Comparison of ENCODE assay signal across 8 cellular contexts in the genomic region with DNA sequence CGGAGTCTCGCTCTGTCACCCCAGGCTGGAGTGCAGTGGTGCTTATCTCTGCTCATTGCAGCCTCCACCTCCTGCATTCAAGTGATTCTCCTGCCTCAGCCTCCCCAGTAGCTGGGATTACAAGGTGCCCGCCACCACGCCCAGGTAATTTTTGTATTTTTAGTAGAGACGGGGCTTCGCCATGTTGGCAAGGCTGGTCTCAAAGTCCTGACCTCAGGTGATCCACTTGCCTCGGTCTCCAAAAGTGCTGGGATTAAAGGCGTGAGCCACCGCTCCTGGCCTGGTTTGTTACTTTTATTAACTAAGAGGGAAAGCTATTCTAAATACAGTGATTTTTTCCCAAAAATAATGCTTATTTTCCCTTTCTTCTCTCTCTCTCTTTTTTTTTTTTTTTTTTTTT. TPM values are rescaled to one million over a fixed set of nuclear protein-coding genes. Genes with fewer than 3 reads are reported as not detected.
DNase-seq lines count a peak whose midpoint lies in the region; FAIRE-seq and TF ChIP-seq lines count a peak whose summit lies in the region.

No MANE protein-coding gene starts in this region.

- H3K23ac ChIP-seq in H1 (ENCODE audit: insufficient read length), result no peak overlapping the region

- no peaks in the 10 kb centered on the region for H3F3A ChIP-seq in OCI-LY1 (ENCODE audit: insufficient read depth, low read length)

- POLR2A ChIA-PET in H1 (lab: Charles Lee; ENCODE audit: partially characterized antibody), result interaction anchor here (0.6 to 0.9 kb wide), 2 partner anchors 16 to 651 kb away, joined by 3 read pairs; no protein-coding TSS in a partner anchor

- no peaks in the 10 kb centered on the region for H3K9me3 ChIP-seq in BLaER1 treated with 17β-estradiol and CSF1 and Interleukin-3, amounts not matched to agents 10 nM and 100 nM (replicated peaks in 1 of 11)
- H3K9me3 ChIP-seq in OCI-LY1 (ENCODE audit: low read length) (no peaks in the 10 kb centered on the region), H1 (ENCODE audit: insufficient read depth in 2 of 2, low read depth in 1 of 2, low read length in 1 of 2) (no peaks in the 10 kb centered on the region), osteoblast (ENCODE audit: low read depth, low read length) (no peaks in the 10 kb centered on the region), HAP-1 (no peaks in the 10 kb centered on the region)

- H3K56ac ChIP-seq in H1 (replicated peaks; ENCODE audit: insufficient read length, low read depth, low read length), result no peak overlapping the region

- 96% methylated on average over 9 of the region's 9 CpGs; no CpG with 5 or more reads in 1 of the 2 experiments for WGBS in H1 (ENCODE audit: extremely low coverage in 1 of 2, insufficient coverage in 1 of 2, insufficient read length in 1 of 2, insufficient replicate concordance in 2 of 2, low coverage in 1 of 2, low lambda C conversion rate in 2 of 2, missing lambda C conversion rate in 1 of 2), 2 experiments

- no peak overlapping the region for H4K5ac ChIP-seq in H1 (ENCODE audit: insufficient read length, low read depth, low read length)

- no peak overlapping the region for H2BK12ac ChIP-seq in H1 (ENCODE audit: low read depth, low read length)

- TF ChIP-seq CTCF in OCI-LY1 (IDR thresholded peaks at IDR 0.05; ENCODE audit: low read length), result no peak
- TF ChIP-seq CTCF in H1 (IDR thresholded peaks at IDR 0.05; ENCODE audit: control extremely low read depth in 1 of 3, insufficient read depth in 1 of 3, low read depth in 1 of 3, low read length in 3 of 3), result no peak
- TF ChIP-seq CTCF in osteoblast (IDR thresholded peaks at IDR 0.05; ENCODE audit: extremely low read depth, low read depth, low read length), result no peak

- H2BK5ac ChIP-seq in H1 (ENCODE audit: low read depth, low read length), result no peak overlapping the region

- no peak overlapping the region for H2AK5ac ChIP-seq in H1 (ENCODE audit: low read depth, low read length)

- H4K8ac ChIP-seq in H1 (ENCODE audit: extremely low read depth, insufficient read depth, low read length), result no peak overlapping the region

- TF ChIP-seq RAD21 in H1 (IDR thresholded peaks at IDR 0.05 in 1 of 2, conservative IDR thresholded peaks at IDR 0.05 in 1 of 2; ENCODE audit: low read depth in 2 of 2, low read length in 2 of 2), result no peak

- H3K27ac ChIP-seq in BLaER1 treated with 17β-estradiol and CSF1 and Interleukin-3, amounts not matched to agents 10 nM and 100 nM, result peak overlapping the region in 10 of 11 experiments; percentile 80 to 92 (median 86); a peak in 14 of 22 replicates
- H3K27ac ChIP-seq in OCI-LY1 (ENCODE audit: low read depth, low read length, poor library complexity, severe bottlenecking) (no peak overlapping the region), H1 (ENCODE audit: low read depth, low read length) (no peak overlapping the region), osteoblast (ENCODE audit: low read depth, low read length) (no peak overlapping the region)

- H3K9ac ChIP-seq in BLaER1 treated with 17β-estradiol and CSF1 and Interleukin-3, amounts not matched to agents 10 nM and 100 nM, result peak overlapping the region; percentile 84 to 96 (median 87); a peak in 21 of 22 replicates
- H3K9ac ChIP-seq in OCI-LY1 (ENCODE audit: low read length), result no peak overlapping the region
- no peak overlapping the region for H3K9ac ChIP-seq in H1 (replicated peaks in 1 of 4; ENCODE audit: extremely low read depth in 1 of 4, low read depth in 3 of 4, low read length in 3 of 4)

- no peaks in the 10 kb centered on the region for H3K9me2 ChIP-seq in OCI-LY1 (ENCODE audit: low read depth, low read length)

- in situ Hi-C loops in HAP-1 (cut with MboI; ENCODE audit: low sequenced_read_pairs) (no loop called here), G401 (cut with HindIII; ENCODE audit: low sequenced_read_pairs) (no loop called here)

- peak overlapping the region; percentile 73 to 96 (median 90) for H3K4me3 ChIP-seq in BLaER1 treated with 17β-estradiol and CSF1 and Interleukin-3, amounts not matched to agents 10 nM and 100 nM
- H3K4me3 ChIP-seq in OCI-LY1 (ENCODE audit: low read depth, low read length, poor library complexity, severe bottlenecking), result peak overlapping the region; percentile 87
- peak overlapping the region in 1 of 4 experiments; percentile 82; a peak in 1 of 8 replicates for H3K4me3 ChIP-seq in H1 (ENCODE audit: extremely low read depth in 1 of 4, insufficient read depth in 2 of 4, low read depth in 3 of 4, low read length in 4 of 4)
- H3K4me3 ChIP-seq in osteoblast (ENCODE audit: insufficient read depth, low read length), result peak overlapping the region; percentile 90
- no peak overlapping the region; the same call in 1 of the 2 replicates for H3K4me3 ChIP-seq in HAP-1

- H3K79me2 ChIP-seq in OCI-LY1 (ENCODE audit: insufficient read depth, low read length) (peaks cover 12% of the 10 kb centered on the region), H1 (ENCODE audit: control insufficient read depth in 1 of 2, insufficient read depth in 2 of 2, low read length in 2 of 2) (peaks cover 0 to 9% of the 10 kb centered on the region in 2 experiments; a peak in 2 of 4 replicates), osteoblast (ENCODE audit: insufficient read depth, low read length) (peaks cover 25% of the 10 kb centered on the region)

- H3K4me1 ChIP-seq in BLaER1 treated with 17β-estradiol and CSF1 and Interleukin-3, amounts not matched to agents 10 nM and 100 nM, result peaks cover 13 to 21% (median 16%) of the 10 kb centered on the region in 10 experiments
- peaks cover 18% of the 10 kb centered on the region for H3K4me1 ChIP-seq in OCI-LY1 (ENCODE audit: insufficient read depth, low read length, severe bottlenecking)
- H3K4me1 ChIP-seq in H1 (replicated peaks in 1 of 4; ENCODE audit: control insufficient read depth in 3 of 4, insufficient read depth in 4 of 4, low read length in 3 of 4), result peaks cover 0 to 1% (median 0%) of the 10 kb centered on the region in 4 experiments; a peak in 1 of 7 replicates
- peaks cover 11% of the 10 kb centered on the region for H3K4me1 ChIP-seq in osteoblast (ENCODE audit: insufficient read depth, low read length)
- peaks cover 15% of the 10 kb centered on the region for H3K4me1 ChIP-seq in HAP-1

- TF ChIP-seq POLR2A in H1 (IDR thresholded peaks at IDR 0.05; ENCODE audit: control extremely low read depth in 1 of 2, low read depth in 2 of 2, low read length in 2 of 2), result no peak

- H2AFZ ChIP-seq in OCI-LY1 (ENCODE audit: low read length) (peak overlapping the region; percentile 93), H1 (ENCODE audit: low read length) (peak overlapping the region; percentile 99), osteoblast (ENCODE audit: low read length) (peak overlapping the region; percentile 99)

- peaks cover 0 to 26% (median 21%) of the 10 kb centered on the region in 11 experiments; a peak in 20 of 22 replicates for H3K36me3 ChIP-seq in BLaER1 treated with 17β-estradiol and CSF1 and Interleukin-3, amounts not matched to agents 10 nM and 100 nM
- peaks cover 28% of the 10 kb centered on the region for H3K36me3 ChIP-seq in OCI-LY1 (ENCODE audit: insufficient read depth, low read length)
- peaks cover 0 to 24% (median 13%) of the 10 kb centered on the region in 4 experiments; a peak in 4 of 8 replicates for H3K36me3 ChIP-seq in H1 (ENCODE audit: control insufficient read depth in 2 of 4, insufficient read depth in 4 of 4, low read length in 3 of 4)
- no peaks in the 10 kb centered on the region for H3K36me3 ChIP-seq in osteoblast (ENCODE audit: insufficient read depth, low read length)
- H3K36me3 ChIP-seq in HAP-1 (replicated peaks), result peaks cover 29% of the 10 kb centered on the region

- no peak overlapping the region for H3K4ac ChIP-seq in H1 (replicated peaks; ENCODE audit: insufficient read length, low read depth, low read length)

- H4K20me1 ChIP-seq in BLaER1 treated with 17β-estradiol and CSF1 and Interleukin-3, amounts not matched to agents 10 nM and 100 nM, result no peaks in the 10 kb centered on the region
- H4K20me1 ChIP-seq in OCI-LY1 (ENCODE audit: insufficient read depth, low read length) (no peaks in the 10 kb centered on the region), H1 (replicated peaks in 1 of 2; ENCODE audit: control insufficient read depth in 1 of 2, insufficient read depth in 2 of 2, low read length in 2 of 2) (no peaks in the 10 kb centered on the region), osteoblast (ENCODE audit: insufficient read depth, low read length) (no peaks in the 10 kb centered on the region)

- H4K91ac ChIP-seq in H1 (replicated peaks; ENCODE audit: insufficient read length, low read length), result no peak overlapping the region

- no peak overlapping the region for H2BK20ac ChIP-seq in H1 (ENCODE audit: low read length)

- no peak overlapping the region for H3K14ac ChIP-seq in H1 (ENCODE audit: insufficient read length)

- TF ChIP-seq EP300 in H1 (IDR thresholded peaks at IDR 0.05; ENCODE audit: borderline replicate concordance in 1 of 2, low read depth in 2 of 2, low read length in 2 of 2), result no peak

- DNase-seq in H1 (ENCODE audit: low read depth in 1 of 2, low spot score in 2 of 2) (no peak), osteoblast (ENCODE audit: insufficient read length, low spot score, missing footprints) (no peak), HAP-1 (ENCODE audit: low spot score in 2 of 2) (no peak), G401 (ENCODE audit: low spot score) (no peak), DMS 273 treated with DMSO at 0.1 percent for 48 hours (lab: John Stamatoyannopoulos, UW) (no peak)
- no peak for DNase-seq in stimulated activated CD4-positive, alpha-beta T cell treated with anti-CD3 and anti-CD28 coated beads, Interleukin-1b, Interleukin-23, amount 100 ng/mL, for 48 hours

- H3K79me1 ChIP-seq in H1 (ENCODE audit: low read depth, low read length), result no peaks in the 10 kb centered on the region

- FAIRE-seq in H1 (lab: Jason Lieb, UNC), result no peak

- H3K18ac ChIP-seq in H1 (ENCODE audit: extremely low read depth, low read length), result no peak overlapping the region

- no peak overlapping the region for H2BK15ac ChIP-seq in H1 (ENCODE audit: low read length)

- H3K23me2 ChIP-seq in H1 (ENCODE audit: low read depth, low read length), result peaks cover 7% of the 10 kb centered on the region; the same call in 1 of the 2 replicates

- H2BK120ac ChIP-seq in H1 (replicated peaks; ENCODE audit: low read depth, low read length), result no peak overlapping the region

- CTCF ChIA-PET in H1 (lab: Charles Lee; ENCODE audit: partially characterized antibody), result interaction anchor here (0.7 to 1.6 kb wide), 2 partner anchors 584 to 716 kb away, joined by 3 to 4 read pairs; no protein-coding TSS in a partner anchor

- H3K27me3 ChIP-seq in BLaER1 treated with 17β-estradiol and CSF1 and Interleukin-3, amounts not matched to agents 10 nM and 100 nM, result no peaks in the 10 kb centered on the region
- H3K27me3 ChIP-seq in OCI-LY1 (ENCODE audit: insufficient read depth, low read length) (no peaks in the 10 kb centered on the region), H1 (replicated peaks in 1 of 4; ENCODE audit: control insufficient read depth in 3 of 4, extremely low read depth in 1 of 4, insufficient read depth in 3 of 4, low read length in 3 of 4) (no peaks in the 10 kb centered on the region), osteoblast (ENCODE audit: insufficient read depth, low read length) (no peaks in the 10 kb centered on the region), HAP-1 (ENCODE audit: low read depth) (no peaks in the 10 kb centered on the region; the same call in 1 of the 2 replicates)

- peak overlapping the region; percentile 73 to 88 (median 78) for H3K4me2 ChIP-seq in BLaER1 treated with 17β-estradiol and CSF1 and Interleukin-3, amounts not matched to agents 10 nM and 100 nM
- H3K4me2 ChIP-seq in OCI-LY1 (ENCODE audit: low read length) (peak overlapping the region; percentile 64), H1 (ENCODE audit: insufficient read depth in 1 of 2, low read depth in 2 of 2, low read length in 2 of 2) (peak overlapping the region in 1 of 2 experiments; percentile 63; a peak in 1 of 4 replicates), osteoblast (ENCODE audit: insufficient read depth, low read length) (peak overlapping the region; percentile 96)

RNA-seq across cellular contexts. Expression of a gene that starts 0.9 kb away (rescaled TPM):
- total RNA-seq in H1 (2021; fragmentation: NEBNext Ultra II Directional; extraction: Animal tissue kit (Norgen Biotek cat#: 25700)), result 49.0 and 51.0 TPM in 2 replicates
- polyA plus RNA-seq in H1 (2011; rRNA removed), result 1.1 and 2.1 TPM in 2 replicates
- 5.2 TPM for polyA plus RNA-seq in H1 (2011; cell fraction: cytosol; rRNA removed)
- polyA plus RNA-seq in H1 (2011; cell fraction: nucleus; rRNA removed), result 5.9 TPM
- polyA plus RNA-seq in H1 (2012, experiment 1 of 2), result 7.0 to 23.3 TPM (median 10.6 TPM) in 4 replicates
- 0.60 TPM for polyA plus RNA-seq in H1 (2012, experiment 2 of 2)
- 36.0 TPM for polyA plus RNA-seq in H1 (2013, experiment 1 of 2)
- polyA plus RNA-seq in H1 (2013, experiment 2 of 2), result 31.8 TPM
- polyA minus RNA-seq in H1 (2011; rRNA and poly(A)+ RNA removed), result 20.1 and 23.6 TPM in 2 replicates
- 9.2 TPM for polyA minus RNA-seq in H1 (2011; cell fraction: cytosol; rRNA and poly(A)+ RNA removed)
- 43.3 TPM for polyA minus RNA-seq in H1 (2011; cell fraction: nucleus; rRNA and poly(A)+ RNA removed)
- total RNA-seq in osteoblast, result 4.1 and 13.0 TPM in 2 replicates
- 19.6 and 22.1 TPM in 2 replicates for total RNA-seq in G401 (2014; rRNA removed; shearing (Covaris generic))

Comparison
In these comparisons a context has a peak if more than half of its experiments do, and no peak if none do; other contexts are left out.
1. H3K27ac ChIP-seq: peak in BLaER1 treated with 17β-estradiol and CSF1 and Interleukin-3, amounts not matched to agents 10 nM and 100 nM (10 of 11); none in OCI-LY1 (single experiment), H1 (single experiment) and osteoblast (single experiment).
2. H3K9ac ChIP-seq: peak in BLaER1 treated with 17β-estradiol and CSF1 and Interleukin-3, amounts not matched to agents 10 nM and 100 nM (11 of 11); none in OCI-LY1 (single experiment) and H1 (0 of 4).
3. Peak in every context shown above with its lines, with median percentiles within 50 percentile points of each other: H2AFZ ChIP-seq.